ENCODE assay signal across 9 cellular contexts in genomic region chr17:77287432-77288068, GRCh38.
DNase-seq lines count a peak whose midpoint lies in the region; ATAC-seq, FAIRE-seq and TF ChIP-seq lines count a peak whose summit lies in the region.
"Had no signal": no experiment of that assay in that cellular context is flagged by ENCODE, and none has a peak within 500 bp of the region (broad histone marks: within the 10 kb centered on the region; RNA-seq: fewer than 3 reads in every experiment).

No MANE protein-coding gene starts in this region.

- H3K9me3 ChIP-seq in upper lobe of left lung, result no peaks in the 10 kb centered on the region

- peaks cover 5 to 34% (median 25%) of the 10 kb centered on the region in 4 donors for H3K4me1 ChIP-seq in upper lobe of left lung

- no peaks in the 10 kb centered on the region for H3K36me3 ChIP-seq in upper lobe of left lung

- TF ChIP-seq EP300 in upper lobe of left lung (IDR thresholded peaks at IDR 0.05), result no peak

- TF ChIP-seq POLR2A in upper lobe of left lung (IDR thresholded peaks at IDR 0.05) (no peak), GM12891 (IDR thresholded peaks at IDR 0.05; ENCODE audit: low read depth, low read length) (no peak)

- peaks cover 4% of the 10 kb centered on the region for H3K27me3 Mint-ChIP-seq in activated naive CD8-positive, alpha-beta T cell treated with anti-CD3 and anti-CD28 coated beads, Interleukin-2, amount 50 U/mL, for 24 hours

- H3K27ac Mint-ChIP-seq in activated naive CD8-positive, alpha-beta T cell treated with anti-CD3 and anti-CD28 coated beads, Interleukin-2, amount 50 U/mL, for 24 hours, result no peak overlapping the region

- H3K9me3 Mint-ChIP-seq in activated naive CD8-positive, alpha-beta T cell treated with anti-CD3 and anti-CD28 coated beads, Interleukin-2, amount 50 U/mL, for 24 hours, result no peaks in the 10 kb centered on the region

- H3K4me3 ChIP-seq in upper lobe of left lung, result no peak overlapping the region

- no peak for FAIRE-seq in GM12891 (lab: Jason Lieb, UNC)
- FAIRE-seq: A204.1 had no signal

- peaks cover 3% of the 10 kb centered on the region for H3K4me1 Mint-ChIP-seq in activated naive CD8-positive, alpha-beta T cell treated with anti-CD3 and anti-CD28 coated beads, Interleukin-2, amount 50 U/mL, for 24 hours

- H3K27ac ChIP-seq in layer of hippocampus (ENCODE audit: low read depth, low read length), result peak overlapping the region; percentile 52
- H3K27ac ChIP-seq in upper lobe of left lung, result peak overlapping the region; percentile 47 to 75 (median 64)

- no peak overlapping the region for H3K4me3 Mint-ChIP-seq in activated naive CD8-positive, alpha-beta T cell treated with anti-CD3 and anti-CD28 coated beads, Interleukin-2, amount 50 U/mL, for 24 hours

- H3K27me3 ChIP-seq in layer of hippocampus (ENCODE audit: control insufficient read depth, insufficient read depth, low read length), result no peaks in the 10 kb centered on the region
- H3K27me3 ChIP-seq in upper lobe of left lung, result no peaks in the 10 kb centered on the region

- H3K36me3 Mint-ChIP-seq in activated naive CD8-positive, alpha-beta T cell treated with anti-CD3 and anti-CD28 coated beads, Interleukin-2, amount 50 U/mL, for 24 hours (ENCODE audit: low read depth), result no peaks in the 10 kb centered on the region

- WGBS in upper lobe of left lung, 2 donors, result 72 to 75% methylated on average over 6 to 11 of the region's 11 CpGs

- peak; percentile 18 for DNase-seq in DMS53 (lab: John Stamatoyannopoulos, UW)
- no peak for DNase-seq in DMS53 treated with DMSO at 0.1 percent for 48 hours (lab: John Stamatoyannopoulos, UW; ENCODE audit: unreplicated experiment)
- DNase-seq in astrocyte of the hippocampus (ENCODE audit: low read depth, low spot score), result peak; percentile 88
- DNase-seq in upper lobe of left lung, result no peak
- no peak for DNase-seq in activated naive CD8-positive, alpha-beta T cell treated with anti-CD3 and anti-CD28 coated beads, Interleukin-2, amount 50 U/mL, for 24 hours
- DNase-seq in GM12891 (ENCODE audit: insufficient read length, low spot score), result no peak

- ATAC-seq in upper lobe of left lung (ENCODE audit: low FRiP score in 2 of 2), result peak; percentile 5 to 30
- ATAC-seq in activated naive CD8-positive, alpha-beta T cell treated with anti-CD3 and anti-CD28 coated beads, Interleukin-2, amount 50 U/mL, for 24 hours, result no peak
- no peak for ATAC-seq in GM21723 (IDR thresholded peaks at IDR 0.05; ENCODE audit: unreplicated experiment)

- no peak for TF ChIP-seq CTCF in upper lobe of left lung (IDR thresholded peaks at IDR 0.05)

TF ChIP-seq in GM12891, 5 proteins besides CTCF, POLR2A, EP300 and RAD21:
- TF ChIP-seq PAX5 (IDR thresholded peaks at IDR 0.05; ENCODE audit: insufficient read depth, low read length, severe bottlenecking) (no peak), POU2F2 (IDR thresholded peaks at IDR 0.05; ENCODE audit: low read depth, low read length) (no peak), SPI1 (IDR thresholded peaks at IDR 0.05; ENCODE audit: low read depth, low read length) (no peak), POLR2AphosphoS5 (IDR thresholded peaks at IDR 0.05; ENCODE audit: low read depth, low read length) (no peak), TAF1 (IDR thresholded peaks at IDR 0.05; ENCODE audit: low read depth, low read length) (no peak)

Comparison
In these comparisons a context has a peak if more than half of its experiments do, and no peak if none do; other contexts are left out.
1. DNase-seq: peak in DMS53 (single experiment) and astrocyte of the hippocampus (single experiment); none in DMS53 treated with DMSO at 0.1 percent for 48 hours (single experiment), upper lobe of left lung (0 of 2), activated naive CD8-positive, alpha-beta T cell treated with anti-CD3 and anti-CD28 coated beads, Interleukin-2, amount 50 U/mL, for 24 hours (single experiment) and GM12891 (single experiment).
2. ATAC-seq: peak in upper lobe of left lung (2 of 2); none in activated naive CD8-positive, alpha-beta T cell treated with anti-CD3 and anti-CD28 coated beads, Interleukin-2, amount 50 U/mL, for 24 hours (single experiment) and GM21723 (single experiment).